Comparison of ENCODE assay signal across 12 cellular contexts in genomic region chr9:92455217-92455616, GRCh38. TPM values are rescaled to one million over a fixed set of nuclear protein-coding genes. Genes with fewer than 3 reads are reported as not detected.
DNase-seq lines count a peak whose midpoint lies in the region; ATAC-seq and TF ChIP-seq lines count a peak whose summit lies in the region.
"Had no signal": no experiment of that assay in that cellular context is flagged by ENCODE, and none has a peak within 500 bp of the region (broad histone marks: within the 10 kb centered on the region; RNA-seq: fewer than 3 reads in every experiment).

No MANE protein-coding gene starts in this region.

- H3K4me1 ChIP-seq in uterus = no peaks in the 10 kb centered on the region

- intact Hi-C loops in uterus (cut with DNase I; ENCODE audit: low total_unique reads) = no loop called here

- H3K9me3 ChIP-seq in uterus = no peaks in the 10 kb centered on the region

- no peaks in the 10 kb centered on the region for H3K27me3 ChIP-seq in uterus

- peak; percentile 53 for TF ChIP-seq CTCF in GM12872 (IDR thresholded peaks at IDR 0.05; ENCODE audit: insufficient read depth, low read depth, low read length)
- peak; percentile 34 for TF ChIP-seq CTCF in astrocyte of the spinal cord (IDR thresholded peaks at IDR 0.05; ENCODE audit: low read depth, low read length)
- no peak for TF ChIP-seq CTCF in uterus (IDR thresholded peaks at IDR 0.05)

- in situ Hi-C loops in KBM-7 (cut with MboI; ENCODE audit: low pct_unique_long_range_greater_than_20kb, low sequenced_read_pairs) (loop anchor here (25.0 kb wide), 1 partner anchor 318 kb away; no protein-coding TSS in a partner anchor), astrocyte of the spinal cord (cut with HindIII; ENCODE audit: low sequenced_read_pairs) (no loop called here)

- H3K4me3 ChIP-seq in astrocyte of the spinal cord (ENCODE audit: low read depth, low read length) (no peak overlapping the region), uterus (no peak overlapping the region)

- no peaks in the 10 kb centered on the region for H3K36me3 ChIP-seq in uterus

- no peak for TF ChIP-seq POLR2A in uterus (IDR thresholded peaks at IDR 0.05)

- no peak overlapping the region for H3K27ac ChIP-seq in uterus

- peak; percentile 16 for DNase-seq in KBM-7
- no peak for DNase-seq in astrocyte of the spinal cord (ENCODE audit: low read depth, low spot score)
- peak; percentile 17 to 19 for DNase-seq in lung microvascular endothelial cell (ENCODE audit: low read depth in 2 of 2)
- DNase-seq in uterus = no peak
- no peak for DNase-seq in ureter (ENCODE audit: low spot score)
- DNase-seq in SIG-M5 (lab: John Stamatoyannopoulos, UW) = no peak
- DNase-seq: activated CD8-positive, alpha-beta memory T cell treated with anti-CD3 and anti-CD28 coated beads, Interleukin-2, amount 10 ng/mL, durations not matched to agents 7 days and 5 days; GDM1; NCI-H1694; stimulated activated CD4-positive, alpha-beta T cell treated with anti-CD3 and anti-CD28 coated beads, Interleukin-2, amount 100 ng/mL, for 48 hours had no signal

- no peak for ATAC-seq in GM18909 (IDR thresholded peaks at IDR 0.05; ENCODE audit: poor library complexity, unreplicated experiment)
- ATAC-seq: activated CD8-positive, alpha-beta memory T cell treated with anti-CD3 and anti-CD28 coated beads, Interleukin-2, amount 10 ng/mL, durations not matched to agents 7 days and 5 days had no signal

RNA-seq across cellular contexts. Expression of gene ASPN, which starts 27.1 kb away (rescaled TPM):
- total RNA-seq in lung microvascular endothelial cell (not detected in 2 replicates), uterus (100 to 1,000 TPM in 1 of 4 donors, 10 to 100 TPM in 3; 29.5 to 160 (median 73.0) TPM), ureter (7.5 TPM)
- total RNA-seq: activated CD8-positive, alpha-beta memory T cell treated with anti-CD3 and anti-CD28 coated beads, Interleukin-2, amount 10 ng/mL, durations not matched to agents 7 days and 5 days had no signal

RNA-seq across cellular contexts. Expression of gene OMD, which starts 30.9 kb away (rescaled TPM):
- total RNA-seq in lung microvascular endothelial cell (not detected in 2 replicates), uterus (10 to 100 TPM in 2 of 4 donors, 1 to 10 TPM in 2; 8.5 to 24.4 (median 11.1) TPM), ureter (2.2 TPM)
- total RNA-seq: activated CD8-positive, alpha-beta memory T cell treated with anti-CD3 and anti-CD28 coated beads, Interleukin-2, amount 10 ng/mL, durations not matched to agents 7 days and 5 days had no signal

RNA-seq across cellular contexts. Expression of gene OGN, which starts 50.8 kb away (rescaled TPM):
- not detected in 2 replicates for total RNA-seq in lung microvascular endothelial cell
- 100 to 1,000 TPM in 1 of 4 donors, 10 to 100 TPM in 3; 26.0 to 302 (median 43.0) TPM for total RNA-seq in uterus
- 18.1 TPM for total RNA-seq in ureter
- total RNA-seq: activated CD8-positive, alpha-beta memory T cell treated with anti-CD3 and anti-CD28 coated beads, Interleukin-2, amount 10 ng/mL, durations not matched to agents 7 days and 5 days had no signal

Comparison
In these comparisons a context has a peak if more than half of its experiments do, and no peak if none do; other contexts are left out.
1. CTCF ChIP-seq: peak in GM12872 (single experiment) and astrocyte of the spinal cord (single experiment); none in uterus (0 of 4).
2. DNase-seq: peak in KBM-7 (single experiment) and lung microvascular endothelial cell (2 of 2); none in astrocyte of the spinal cord (single experiment), uterus (0 of 2), ureter (single experiment) and SIG-M5 (single experiment).
3. RNA of gene OGN, which starts 50.8 kb away (total RNA-seq): 26.0 to 302 TPM in uterus and 18.1 TPM in ureter (single experiment); not detected in lung microvascular endothelial cell; every median in the first group is over 10 times any median in the second.